36 cellular contexts compared by ENCODE assay signal in genomic region chr17:61321344-61321743, GRCh38.
"Had no signal": no experiment of that assay in that cellular context is flagged by ENCODE, and none has a peak within 500 bp of the region (broad histone marks: within the 10 kb centered on the region; RNA-seq: fewer than 3 reads in every experiment).

No MANE protein-coding gene starts in this region.

- H3K4me1 Mint-ChIP-seq: central memory CD8-positive, alpha-beta T cell; stimulated activated memory B cell treated with anti-CD40 and anti-IgM and Interleukin-4, amounts not matched to agents 10 μg/mL and 1 μg/mL and 100 μg/mL, for 72 hours; stimulated activated naive CD8-positive, alpha-beta T cell treated with anti-CD3 and anti-CD28 coated beads, Interleukin-15, amount 100 ng/mL, for 72 hours had no signal

- ATAC-seq: activated CD4-positive, CD25-positive, alpha-beta regulatory T cell treated with anti-CD3 and anti-CD28 coated beads, Interleukin-2, amount 50 U/mL, for 24 hours; left ventricle myocardium superior; pancreas; stimulated activated memory B cell treated with anti-CD40 and anti-IgM and Interleukin-4, amounts not matched to agents 10 μg/mL and 1 μg/mL and 100 μg/mL, for 72 hours; stimulated activated naive CD8-positive, alpha-beta T cell treated with anti-CD3 and anti-CD28 coated beads, Interleukin-15, amount 100 ng/mL, for 72 hours had no signal

- H3K4me3 Mint-ChIP-seq: activated naive CD8-positive, alpha-beta T cell; central memory CD8-positive, alpha-beta T cell; mesothelial cell of epicardium; naive B cell; stimulated activated memory B cell treated with anti-CD40 and anti-IgM and Interleukin-4, amounts not matched to agents 10 μg/mL and 1 μg/mL and 100 μg/mL, for 72 hours; stimulated activated naive CD8-positive, alpha-beta T cell treated with anti-CD3 and anti-CD28 coated beads, Interleukin-15, amount 100 ng/mL, for 72 hours had no signal

- H3K4me3 ChIP-seq: colonic mucosa, esophagus squamous epithelium, pancreas, prostate gland, sigmoid colon, thyroid gland, upper lobe of left lung had no signal

- H3K27me3 ChIP-seq: colonic mucosa, esophagus squamous epithelium, pancreas, thyroid gland, upper lobe of left lung had no signal

- DNase-seq: activated CD4-positive, alpha-beta T cell treated with anti-CD3 and anti-CD28 coated beads for 48 hours; activated CD4-positive, alpha-beta T cell treated with anti-CD3 and anti-CD28 coated beads, Interleukin-2, amount 50 U/mL, for 48 hours; activated CD8-positive, alpha-beta memory T cell treated with anti-CD3 and anti-CD28 coated beads for 24 hours; activated effector memory CD4-positive, alpha-beta T cell treated with Interleukin-2 at 50 U/mL for 16 hours; activated naive CD4-positive, alpha-beta T cell treated with Interleukin-2 at 50 U/mL for 16 hours; anterior cingulate cortex; colonic mucosa; effector CD8-positive, alpha-beta T cell; esophagus squamous epithelium; left ventricle myocardium superior; mammary epithelial cell; naive B cell; nucleus accumbens; pancreas; retina; sigmoid colon; small intestine; stimulated activated CD4-positive, alpha-beta T cell treated with anti-CD3 and anti-CD28 coated beads, Interleukin-1b, Interleukin-23, amount 100 ng/mL, for 48 hours; stimulated activated CD4-positive, alpha-beta T cell treated with anti-CD3 and anti-CD28 coated beads, Interleukin-4, amount 100 ng/mL, for 4 hours; stimulated activated CD8-positive, alpha-beta memory T cell treated with anti-CD3 and anti-CD28 coated beads, Interleukin-4, amount 100 ng/mL, for 48 hours; stimulated activated naive CD8-positive, alpha-beta T cell treated with anti-CD3 and anti-CD28 coated beads, Interleukin-15, amount 100 ng/mL, for 72 hours; substantia nigra; thyroid gland; upper lobe of left lung had no signal

- H3K4me1 ChIP-seq: colonic mucosa, pancreas, prostate gland had no signal

- H3K27ac ChIP-seq: colonic mucosa, epithelial cell of prostate, pancreas, prostate gland, sigmoid colon, thyroid gland, VCaP had no signal

- H3K27ac Mint-ChIP-seq: activated naive CD8-positive, alpha-beta T cell; mesothelial cell of epicardium; stimulated activated memory B cell treated with anti-CD40 and anti-IgM and Interleukin-4, amounts not matched to agents 10 μg/mL and 1 μg/mL and 100 μg/mL, for 72 hours; stimulated activated naive CD8-positive, alpha-beta T cell treated with anti-CD3 and anti-CD28 coated beads, Interleukin-15, amount 100 ng/mL, for 72 hours had no signal

- FAIRE-seq: bronchial epithelial cell, endometrium, frontal cortex, islet of Langerhans, pancreas, small intestine had no signal

- H3K9me3 ChIP-seq: colonic mucosa, esophagus squamous epithelium, pancreas, prostate gland, sigmoid colon, thyroid gland, upper lobe of left lung had no signal

- H3K36me3 Mint-ChIP-seq: activated naive CD8-positive, alpha-beta T cell had no signal

- H3K9me3 Mint-ChIP-seq: central memory CD8-positive, alpha-beta T cell; mesothelial cell of epicardium; naive B cell; stimulated activated memory B cell treated with anti-CD40 and anti-IgM and Interleukin-4, amounts not matched to agents 10 μg/mL and 1 μg/mL and 100 μg/mL, for 72 hours; stimulated activated naive CD8-positive, alpha-beta T cell treated with anti-CD3 and anti-CD28 coated beads, Interleukin-15, amount 100 ng/mL, for 72 hours had no signal

- H3K36me3 ChIP-seq: colonic mucosa, esophagus squamous epithelium, pancreas, prostate gland, sigmoid colon, thyroid gland, upper lobe of left lung had no signal

- H3K27me3 Mint-ChIP-seq: activated naive CD8-positive, alpha-beta T cell; central memory CD8-positive, alpha-beta T cell; naive B cell; stimulated activated memory B cell treated with anti-CD40 and anti-IgM and Interleukin-4, amounts not matched to agents 10 μg/mL and 1 μg/mL and 100 μg/mL, for 72 hours; stimulated activated naive CD8-positive, alpha-beta T cell treated with anti-CD3 and anti-CD28 coated beads, Interleukin-15, amount 100 ng/mL, for 72 hours had no signal
